ENCODE assay signal across 8 cellular contexts in the genomic region with DNA sequence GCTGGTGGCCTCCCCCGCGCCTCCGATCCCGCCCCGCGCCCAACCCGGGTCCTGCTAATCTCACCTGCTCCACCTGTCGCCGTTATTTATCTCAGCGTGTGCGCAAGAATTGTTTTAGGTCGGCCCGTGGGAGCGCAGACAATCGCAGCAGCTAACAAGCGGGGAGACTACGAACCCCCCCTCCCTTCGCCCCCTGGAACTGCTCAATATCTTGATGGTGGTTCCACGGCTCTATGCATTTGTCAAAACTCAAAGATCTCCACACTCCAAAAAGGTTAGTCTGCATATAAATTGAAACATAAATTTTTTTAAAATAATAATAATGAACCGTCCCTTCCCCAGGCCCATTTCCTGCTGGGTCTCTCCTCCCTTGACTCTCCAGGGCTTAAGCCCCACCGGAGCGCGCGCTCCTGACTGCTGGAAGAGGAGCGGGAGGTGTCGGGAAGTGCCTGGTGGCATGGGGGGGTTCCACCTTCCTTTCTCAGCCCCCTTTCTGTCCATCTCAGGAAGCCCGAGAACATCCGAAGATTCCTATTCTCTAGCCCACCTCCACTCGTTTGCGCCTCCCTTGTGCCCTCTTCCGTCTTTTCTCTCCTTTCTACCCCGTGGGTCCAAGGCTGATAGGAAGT. TPM values are rescaled to one million over a fixed set of nuclear protein-coding genes. Genes with fewer than 3 reads are reported as not detected.
DNase-seq lines count a peak whose midpoint lies in the region; ATAC-seq and TF ChIP-seq lines count a peak whose summit lies in the region.

No MANE protein-coding gene starts in this region.

- H3K9me3 Mint-ChIP-seq in CD14-positive monocyte = peaks cover 0 to 23% (median 13%) of the 10 kb centered on the region in 7 donors

- peaks cover 56% of the 10 kb centered on the region for H3K4me1 Mint-ChIP-seq in CD14-positive monocyte

- intact Hi-C loops in CD14-positive monocyte (cut with micrococcal nuclease) = loop anchor here in 1 of 2 donors (10.0 kb wide), 1 partner anchor 796 kb away; no protein-coding TSS in a partner anchor
- intact Hi-C loops in left colon (cut with DNase I, micrococcal nuclease) = no loop called here

- peak overlapping the region; percentile 68; the same call in 1 of the 2 replicates for H3K27ac ChIP-seq in KMS-11
- peak overlapping the region in 2 of 4 donors; percentile 17 to 85 for H3K27ac ChIP-seq in tibial nerve

- no peak for TF ChIP-seq EP300 in tibial nerve (IDR thresholded peaks at IDR 0.05)

- H3K4me2 ChIP-seq in KMS-11 = peak overlapping the region; percentile 79

- no peaks in the 10 kb centered on the region for H3K9me3 ChIP-seq in tibial nerve

- no peaks in the 10 kb centered on the region for H3K79me2 ChIP-seq in KMS-11 (ENCODE audit: insufficient read depth, low read depth)

- no peak for DNase-seq in CD14-positive monocyte (ENCODE audit: low spot score)
- peak; percentile 75 for DNase-seq in activated T-helper 9 cell treated with anti-CD3 and anti-CD28 coated beads, Interleukin-2, amount 50 U/mL, for 16 hours (ENCODE audit: low read depth)
- DNase-seq in left colon = no peak
- no peak for DNase-seq in tibial nerve (ENCODE audit: low spot score in 2 of 2)
- DNase-seq in NOMO-1 (lab: John Stamatoyannopoulos, UW; ENCODE audit: unreplicated experiment in 2 of 2) = no peak
- no peak for DNase-seq in amygdala (lab: John Stamatoyannopoulos, UW)

- peak overlapping the region; percentile 96 for H2AFZ ChIP-seq in KMS-11 (ENCODE audit: low read depth)

- H3K27me3 Mint-ChIP-seq in CD14-positive monocyte (ENCODE audit: low read depth in 3 of 3) = peaks cover 79 to 96% (median 85%) of the 10 kb centered on the region in 3 donors

- peak overlapping the region; percentile 56; the same call in 1 of the 2 replicates for H3K9ac ChIP-seq in KMS-11

- H4K20me1 ChIP-seq in KMS-11 (ENCODE audit: insufficient read depth) = no peaks in the 10 kb centered on the region

- TF ChIP-seq CTCF in CD14-positive monocyte (IDR thresholded peaks at IDR 0.05) (no peak), KMS-11 (conservative IDR thresholded peaks at IDR 0.05; ENCODE audit: low read depth, low read length) (no peak), tibial nerve (IDR thresholded peaks at IDR 0.05) (no peak)

- H3K4me1 ChIP-seq in KMS-11 (ENCODE audit: low read depth, poor library complexity, severe bottlenecking) = peaks cover 8% of the 10 kb centered on the region
- H3K4me1 ChIP-seq in tibial nerve = peaks cover 0 to 42% (median 21%) of the 10 kb centered on the region in 4 donors

- H3K27ac Mint-ChIP-seq in CD14-positive monocyte = peak overlapping the region in 2 of 7 donors; percentile 53 to 79

- H3K36me3 Mint-ChIP-seq in CD14-positive monocyte = peaks cover 14 to 17% of the 10 kb centered on the region in 2 donors

- WGBS in tibial nerve, 2 donors = 21 to 44% methylated on average over 26 to 31 of the region's 32 CpGs

- ATAC-seq in left colon (peak; percentile 48), HG02642 (IDR thresholded peaks at IDR 0.05; ENCODE audit: poor library complexity, unreplicated experiment) (no peak)

- peaks cover 8% of the 10 kb centered on the region; the same call in 1 of the 2 replicates for H3K27me3 ChIP-seq in KMS-11 (ENCODE audit: insufficient read depth, low read depth)
- H3K27me3 ChIP-seq in tibial nerve = peaks cover 0 to 25% of the 10 kb centered on the region in 2 donors

- H3K36me3 ChIP-seq in KMS-11 (ENCODE audit: insufficient read depth) (no peaks in the 10 kb centered on the region), tibial nerve (no peaks in the 10 kb centered on the region)

- peak overlapping the region; percentile 61 to 83 for H3K4me3 Mint-ChIP-seq in CD14-positive monocyte

- TF ChIP-seq POLR2A in tibial nerve (IDR thresholded peaks at IDR 0.05) = no peak

- H3K4me3 ChIP-seq in KMS-11 (IDR thresholded peaks at IDR 0.05; ENCODE audit: insufficient read depth, low read depth, low read length) = peak overlapping the region; percentile 48
- H3K4me3 ChIP-seq in tibial nerve = peak overlapping the region; percentile 62 to 97 (median 72)

RNA-seq across cellular contexts. Expression of a gene that starts 1.6 kb away (rescaled TPM):
- polyA plus RNA-seq in CD14-positive monocyte = not detected
- total RNA-seq in left colon (1 to 10 TPM in 1 of 2 donors, under 1 TPM in 1; 0.84 to 3.1 TPM), tibial nerve (10 to 100 TPM in 1 of 4 donors, 1 to 10 TPM in 3; 2.4 to 12.0 (median 4.9) TPM)
